In genomic region chr3:67620869-67621268, GRCh38 we compare ENCODE assay signal across 23 cellular contexts.
"Had no signal": no experiment of that assay in that cellular context is flagged by ENCODE, and none has a peak within 500 bp of the region (broad histone marks: within the 10 kb centered on the region; RNA-seq: fewer than 3 reads in every experiment).

No MANE protein-coding gene starts in this region.

- H3K27ac ChIP-seq: esophagus squamous epithelium, gastrocnemius medialis, parathyroid adenoma, right lobe of liver, skin epidermis, suprapubic skin, tibial nerve had no signal

- ATAC-seq: activated CD4-positive, alpha-beta T cell treated with anti-CD3 and anti-CD28 coated beads for 36 hours; gastrocnemius medialis; left ventricle myocardium superior; stimulated activated effector memory CD8-positive, alpha-beta T cell treated with anti-CD3 and anti-CD28 coated beads, Interleukin-12 subunit alpha, Interleukin-12 subunit beta, amount 100 ng/mL, for 72 hours; stimulated activated naive CD8-positive, alpha-beta T cell treated with anti-CD3 and anti-CD28 coated beads, Interleukin-15, amount 100 ng/mL, for 72 hours had no signal

- H3K4me3 ChIP-seq: esophagus squamous epithelium, gastrocnemius medialis, right lobe of liver, skin epidermis, suprapubic skin, tibial nerve had no signal

- H3K27me3 Mint-ChIP-seq: activated B cell treated with CpG ODN at 0.5 μM for 24 hours; activated CD4-positive, alpha-beta memory T cell treated with anti-CD3 and anti-CD28 coated beads for 36 hours; activated CD4-positive, alpha-beta T cell treated with anti-CD3 and anti-CD28 coated beads for 36 hours; stimulated activated naive CD8-positive, alpha-beta T cell treated with anti-CD3 and anti-CD28 coated beads, Interleukin-15, amount 100 ng/mL, for 72 hours had no signal

- H3K9me3 Mint-ChIP-seq: activated B cell treated with CpG ODN at 0.5 μM for 24 hours; endodermal cell; stimulated activated effector memory CD8-positive, alpha-beta T cell treated with anti-CD3 and anti-CD28 coated beads, Interleukin-12 subunit alpha, Interleukin-12 subunit beta, amount 100 ng/mL, for 72 hours; stimulated activated naive CD8-positive, alpha-beta T cell treated with anti-CD3 and anti-CD28 coated beads, Interleukin-15, amount 100 ng/mL, for 72 hours had no signal

- DNase-seq: activated B cell treated with CpG ODN at 0.5 μM for 24 hours; activated CD4-positive, alpha-beta memory T cell treated with anti-CD3 and anti-CD28 coated beads for 36 hours; activated CD4-positive, alpha-beta T cell treated with anti-CD3 and anti-CD28 coated beads for 36 hours; activated naive CD4-positive, alpha-beta T cell treated with Interleukin-2 at 50 U/mL for 16 hours; activated T-cell treated with anti-CD3 and anti-CD28 coated beads, Interleukin-2, amount 50 U/mL, for 48 hours; amygdala; cortex of kidney; endodermal cell; esophagus squamous epithelium; gastrocnemius medialis; hippocampal formation; left ventricle myocardium superior; midbrain; nucleus accumbens; right lobe of liver; stimulated activated CD4-positive, alpha-beta T cell treated with anti-CD3 and anti-CD28 coated beads, Interleukin-2, amount 100 ng/mL, for 24 hours; stimulated activated naive CD8-positive, alpha-beta T cell treated with anti-CD3 and anti-CD28 coated beads, Interleukin-15, amount 100 ng/mL, for 72 hours; T1000 had no signal

- H3K4me3 Mint-ChIP-seq: activated B cell treated with CpG ODN at 0.5 μM for 24 hours; activated CD4-positive, alpha-beta memory T cell treated with anti-CD3 and anti-CD28 coated beads for 36 hours; activated CD4-positive, alpha-beta T cell treated with anti-CD3 and anti-CD28 coated beads for 36 hours; endodermal cell; stimulated activated effector memory CD8-positive, alpha-beta T cell treated with anti-CD3 and anti-CD28 coated beads, Interleukin-12 subunit alpha, Interleukin-12 subunit beta, amount 100 ng/mL, for 72 hours; stimulated activated naive CD8-positive, alpha-beta T cell treated with anti-CD3 and anti-CD28 coated beads, Interleukin-15, amount 100 ng/mL, for 72 hours had no signal

- H3K27me3 ChIP-seq: esophagus squamous epithelium, gastrocnemius medialis, right lobe of liver, suprapubic skin, tibial nerve had no signal

- H3K27ac Mint-ChIP-seq: activated B cell treated with CpG ODN at 0.5 μM for 24 hours; activated CD4-positive, alpha-beta memory T cell treated with anti-CD3 and anti-CD28 coated beads for 36 hours; activated CD4-positive, alpha-beta T cell treated with anti-CD3 and anti-CD28 coated beads for 36 hours; endodermal cell; stimulated activated effector memory CD8-positive, alpha-beta T cell treated with anti-CD3 and anti-CD28 coated beads, Interleukin-12 subunit alpha, Interleukin-12 subunit beta, amount 100 ng/mL, for 72 hours had no signal

- H3K4me1 Mint-ChIP-seq: endodermal cell had no signal

- H3K4me1 ChIP-seq: esophagus squamous epithelium, parathyroid adenoma, suprapubic skin had no signal

- H3K9me3 ChIP-seq: esophagus squamous epithelium, gastrocnemius medialis, right lobe of liver, suprapubic skin, tibial nerve had no signal
